24 cellular contexts compared by ENCODE assay signal in genomic region chr10:9244880-9245279, GRCh38.
"Had no signal": no experiment of that assay in that cellular context is flagged by ENCODE, and none has a peak within 500 bp of the region (broad histone marks: within the 10 kb centered on the region; RNA-seq: fewer than 3 reads in every experiment).

No MANE protein-coding gene starts in this region.

- FAIRE-seq: endothelial cell of umbilical vein, islet of Langerhans had no signal

- H3K4me3 ChIP-seq: ascending aorta, heart right ventricle, mucosa of descending colon, ovary, psoas muscle, suprapubic skin, tibial nerve had no signal

- H3K27me3 ChIP-seq: ascending aorta, brain microvascular endothelial cell, foreskin keratinocyte, tibial nerve had no signal

- H3K27ac ChIP-seq: ascending aorta, brain microvascular endothelial cell, foreskin keratinocyte, heart right ventricle, ovary, psoas muscle, suprapubic skin, tibial nerve had no signal

- H3K36me3 ChIP-seq: ascending aorta, brain microvascular endothelial cell, heart right ventricle, ovary, suprapubic skin, tibial nerve had no signal

- DNase-seq: activated CD4-positive, alpha-beta T cell treated with anti-CD3 and anti-CD28 coated beads for 4 hours; activated CD4-positive, alpha-beta T cell treated with anti-CD3 and anti-CD28 coated beads, Interleukin-2, amount 50 U/mL, for 48 hours; activated CD8-positive, alpha-beta memory T cell treated with anti-CD3 and anti-CD28 coated beads for 24 hours; activated CD8-positive, alpha-beta memory T cell treated with anti-CD3 and anti-CD28 coated beads, Interleukin-2, amount 50 U/mL, for 4 hours; activated effector memory CD4-positive, alpha-beta T cell treated with anti-CD3 and anti-CD28 coated beads, Interleukin-2, amount 50 U/mL, for 16 hours; activated naive CD4-positive, alpha-beta T cell treated with anti-CD3 and anti-CD28 coated beads, Interleukin-2, amount 10 ng/mL, durations not matched to agents 7 days and 5 days; activated naive CD8-positive, alpha-beta T cell treated with anti-CD3 and anti-CD28 coated beads, Interleukin-2, amount 10 ng/mL, durations not matched to agents 7 days and 5 days; activated T-cell treated with anti-CD3 and anti-CD28 coated beads, Interleukin-2, amount 50 U/mL, for 1 hour; brain microvascular endothelial cell; cortex of kidney; foreskin keratinocyte; heart right ventricle; left ventricle myocardium superior; mucosa of descending colon; ovary; psoas muscle; stimulated activated CD4-positive, alpha-beta T cell treated with anti-CD3 and anti-CD28 coated beads, Interleukin-15, amount 100 ng/mL, for 24 hours; stimulated activated CD4-positive, alpha-beta T cell treated with anti-CD3 and anti-CD28 coated beads, Interleukin-2, amount 100 ng/mL, for 24 hours; stimulated activated naive CD4-positive, alpha-beta T cell had no signal

- ATAC-seq: foreskin keratinocyte, heart right ventricle, left ventricle myocardium superior, mucosa of descending colon, psoas muscle had no signal

- H3K9me3 ChIP-seq: ascending aorta, heart right ventricle, mucosa of descending colon, ovary, psoas muscle, suprapubic skin, tibial nerve had no signal

- H3K4me1 ChIP-seq: ascending aorta, foreskin keratinocyte, heart right ventricle, psoas muscle, suprapubic skin, tibial nerve had no signal
